Comparison of ENCODE assay signal across 14 cellular contexts in genomic region chr18:57983472-57983871, GRCh38.
A peak's percentile ranks its signal among the peaks of the same experiment; 100 is the strongest.
DNase-seq lines count a peak whose midpoint lies in the region; ATAC-seq, FAIRE-seq and TF ChIP-seq lines count a peak whose summit lies in the region.
"Had no signal": no experiment of that assay in that cellular context is flagged by ENCODE, and none has a peak within 500 bp of the region (broad histone marks: within the 10 kb centered on the region; RNA-seq: fewer than 3 reads in every experiment).

No MANE protein-coding gene starts in this region.

- H3K36me3 ChIP-seq in HepG2 (replicated peaks in 1 of 2; ENCODE audit: control insufficient read depth in 1 of 2, insufficient read depth in 2 of 2, low read length in 2 of 2) (no peaks in the 10 kb centered on the region), right lobe of liver (no peaks in the 10 kb centered on the region), neural cell (ENCODE audit: insufficient read depth, low read length) (no peaks in the 10 kb centered on the region)
- H3K36me3 ChIP-seq: BLaER1 treated with 17β-estradiol and CSF1 and Interleukin-3, amounts not matched to agents 10 nM and 100 nM; HAP-1 had no signal

- TF ChIP-seq RAD21 in HepG2 (CRISPR knock-in tag; IDR thresholded peaks at IDR 0.05) (no peak), neural cell (conservative IDR thresholded peaks at IDR 0.05) (no peak)

- H4K20me1 ChIP-seq in HepG2 (ENCODE audit: insufficient read depth, low read length) (no peaks in the 10 kb centered on the region), neural cell (ENCODE audit: insufficient read depth) (no peaks in the 10 kb centered on the region)
- H4K20me1 ChIP-seq: BLaER1 treated with 17β-estradiol and CSF1 and Interleukin-3, amounts not matched to agents 10 nM and 100 nM had no signal

- no peaks in the 10 kb centered on the region for H3K36me3 Mint-ChIP-seq in activated naive CD4-positive, alpha-beta T cell treated with anti-CD3 and anti-CD28 coated beads, Interleukin-2, amount 50 U/mL, for 72 hours
- H3K36me3 Mint-ChIP-seq: CD8-positive, alpha-beta T cell had no signal

- no peaks in the 10 kb centered on the region for H3K9me2 ChIP-seq in neural cell (ENCODE audit: insufficient read depth, low read length)

- CTCF ChIA-PET in HepG2 (lab: Yijun Ruan, JAX; ENCODE audit: low intra/inter-chr PET ratio, low total read pairs): no interaction called here

- H3K4me3 ChIP-seq in HepG2 (replicated peaks in 1 of 3; ENCODE audit: insufficient read depth in 1 of 3, low read depth in 2 of 3, low read length in 3 of 3) (no peak overlapping the region), right lobe of liver (no peak overlapping the region), neural cell (ENCODE audit: low read length) (no peak overlapping the region)
- H3K4me3 ChIP-seq: BLaER1 treated with 17β-estradiol and CSF1 and Interleukin-3, amounts not matched to agents 10 nM and 100 nM; HAP-1 had no signal

- no peak for ATAC-seq in HepG2
- ATAC-seq in right lobe of liver: no peak
- no peak for ATAC-seq in activated naive CD4-positive, alpha-beta T cell treated with anti-CD3 and anti-CD28 coated beads, Interleukin-2, amount 50 U/mL, for 72 hours
- ATAC-seq in GM18511 (IDR thresholded peaks at IDR 0.05; ENCODE audit: unreplicated experiment): no peak
- ATAC-seq: CD8-positive, alpha-beta T cell had no signal

- POLR2A ChIA-PET in HepG2 (lab: Yijun Ruan, JAX): no interaction called here

- WGBS in HepG2 (ENCODE audit: low lambda C conversion rate): 67% methylated on average over 3 of the region's 3 CpGs
- 61% methylated on average over 3 of the region's 3 CpGs for WGBS in right lobe of liver (ENCODE audit: insufficient coverage, low coverage, low lambda C conversion rate, missing lambda C conversion rate)

- intact Hi-C loops in HepG2 (cut with micrococcal nuclease; ENCODE audit: unreplicated experiment): no loop called here
- intact Hi-C loops in right lobe of liver (cut with DNase I): no loop called here

- no peaks in the 10 kb centered on the region for H3F3A ChIP-seq in neural cell (ENCODE audit: insufficient read depth, low read length, poor library complexity, severe bottlenecking)

- in situ Hi-C loops in HepG2 (cut with HindIII; ENCODE audit: extremely low pct_ligation_motif_present, low pct_unique_long_range_greater_than_20kb): no loop called here

- H3K4me2 ChIP-seq in HepG2 (ENCODE audit: low read depth, low read length) (no peak overlapping the region), neural cell (ENCODE audit: low read length) (no peak overlapping the region)
- H3K4me2 ChIP-seq: BLaER1 treated with 17β-estradiol and CSF1 and Interleukin-3, amounts not matched to agents 10 nM and 100 nM had no signal

- H3K79me2 ChIP-seq in HepG2 (ENCODE audit: insufficient read depth, low read length) (no peaks in the 10 kb centered on the region), neural cell (replicated peaks; ENCODE audit: insufficient read depth, low read length) (no peaks in the 10 kb centered on the region)

- H3K27me3 ChIP-seq in HepG2 (ENCODE audit: control insufficient read depth in 1 of 2, insufficient read depth in 2 of 2, low read length in 2 of 2) (no peaks in the 10 kb centered on the region), right lobe of liver (no peaks in the 10 kb centered on the region), neural cell (ENCODE audit: insufficient read depth, low read depth, low read length) (no peaks in the 10 kb centered on the region)
- H3K27me3 ChIP-seq: BLaER1 treated with 17β-estradiol and CSF1 and Interleukin-3, amounts not matched to agents 10 nM and 100 nM had no signal

- no TSS peak for BruUV-seq in HepG2 (replicated peaks; lab: Mats Ljungman, UMichigan)

- TF ChIP-seq CTCF in HepG2 (CRISPR knock-in tag; IDR thresholded peaks at IDR 0.05) (no peak), right lobe of liver (IDR thresholded peaks at IDR 0.05) (no peak), neural cell (IDR thresholded peaks at IDR 0.05; ENCODE audit: poor library complexity, severe bottlenecking) (no peak)

- peaks cover 46% of the 10 kb centered on the region for H3K4me1 ChIP-seq in HepG2 (ENCODE audit: insufficient read depth, low read length)
- no peaks in the 10 kb centered on the region for H3K4me1 ChIP-seq in right lobe of liver

- H3K9ac ChIP-seq in HepG2 (ENCODE audit: insufficient read depth, low read depth, low read length): no peak overlapping the region
- no peak overlapping the region for H3K9ac ChIP-seq in neural cell (ENCODE audit: low read length)
- H3K9ac ChIP-seq: BLaER1 treated with 17β-estradiol and CSF1 and Interleukin-3, amounts not matched to agents 10 nM and 100 nM had no signal

- no peak for TF ChIP-seq POLR2A in HepG2 (IDR thresholded peaks at IDR 0.05; ENCODE audit: insufficient read depth in 1 of 2, low read depth in 2 of 2, low read length in 2 of 2)
- TF ChIP-seq POLR2A in right lobe of liver (IDR thresholded peaks at IDR 0.05): no peak

- no peaks in the 10 kb centered on the region for H3K9me3 Mint-ChIP-seq in activated naive CD4-positive, alpha-beta T cell treated with anti-CD3 and anti-CD28 coated beads, Interleukin-2, amount 50 U/mL, for 72 hours
- H3K9me3 Mint-ChIP-seq: CD8-positive, alpha-beta T cell had no signal

- FAIRE-seq in HepG2 (lab: Jason Lieb, UNC): no peak
- FAIRE-seq: GM19239 had no signal

- no peak for DNase-seq in HepG2 (ENCODE audit: low spot score)
- no peak for DNase-seq in right lobe of liver
- DNase-seq in OCI-M1 (lab: John Stamatoyannopoulos, UW): peak; percentile 3
- no peak for DNase-seq in activated naive CD4-positive, alpha-beta T cell treated with anti-CD3 and anti-CD28 coated beads, Interleukin-2, amount 50 U/mL, for 72 hours (ENCODE audit: low spot score in 2 of 2)
- DNase-seq: Calu3; CD8-positive, alpha-beta T cell; GDM1; KBM-7 had no signal

- no peak overlapping the region for H3K27ac Mint-ChIP-seq in activated naive CD4-positive, alpha-beta T cell treated with anti-CD3 and anti-CD28 coated beads, Interleukin-2, amount 50 U/mL, for 72 hours
- H3K27ac Mint-ChIP-seq: B cell; CD8-positive, alpha-beta T cell had no signal

- H3K27ac ChIP-seq in HepG2 (ENCODE audit: extremely low read length, insufficient read depth, low read length) (no peak overlapping the region), right lobe of liver (no peak overlapping the region), neural cell (ENCODE audit: low read length) (peak overlapping the region; percentile 83)
- H3K27ac ChIP-seq: BLaER1 treated with 17β-estradiol and CSF1 and Interleukin-3, amounts not matched to agents 10 nM and 100 nM had no signal

- TF ChIP-seq EP300 in HepG2 (IDR thresholded peaks at IDR 0.05; ENCODE audit: low read depth in 2 of 2, low read length in 2 of 2): no peak
- TF ChIP-seq EP300 in HepG2 (CRISPR knock-in tag; IDR thresholded peaks at IDR 0.05; ENCODE audit: borderline replicate concordance): no peak
- no peak for TF ChIP-seq EP300 in neural cell (conservative IDR thresholded peaks at IDR 0.05; ENCODE audit: poor library complexity, severe bottlenecking)

- H3K9me3 ChIP-seq in HepG2 (ENCODE audit: low read length): no peaks in the 10 kb centered on the region
- H3K9me3 ChIP-seq in right lobe of liver: no peaks in the 10 kb centered on the region
- H3K9me3 ChIP-seq in neural cell (ENCODE audit: low read length): no peaks in the 10 kb centered on the region
- H3K9me3 ChIP-seq: BLaER1 treated with 17β-estradiol and CSF1 and Interleukin-3, amounts not matched to agents 10 nM and 100 nM; HAP-1 had no signal

- H2AFZ ChIP-seq in HepG2 (ENCODE audit: low read length) (no peak overlapping the region), neural cell (ENCODE audit: low read depth, low read length) (no peak overlapping the region)

TF ChIP-seq in HepG2, 621 proteins besides CTCF, POLR2A, EP300 and RAD21:
- peak; percentile 51; the same call in 1 of the 2 replicates for TF ChIP-seq CEBPB (IDR thresholded peaks at IDR 0.05; ENCODE audit: borderline replicate concordance, low read depth, low read length)
- no peak for TF ChIP-seq FOXM1 (CRISPR knock-in tag; IDR thresholded peaks at IDR 0.05)
- TF ChIP-seq ATF7 (IDR thresholded peaks at IDR 0.05): peak; percentile 72
- TF ChIP-seq ATF7 (CRISPR knock-in tag; IDR thresholded peaks at IDR 0.05): no peak

TF ChIP-seq in neural cell, 6 proteins besides CTCF, POLR2A, EP300 and RAD21:
- no peak for TF ChIP-seq MXI1 (conservative IDR thresholded peaks at IDR 0.05; ENCODE audit: poor library complexity, severe bottlenecking)
- TF ChIP-seq SMC3 (conservative IDR thresholded peaks at IDR 0.05; ENCODE audit: poor library complexity): no peak
- no peak for TF ChIP-seq EZH2 (IDR thresholded peaks at IDR 0.05; ENCODE audit: borderline replicate concordance, insufficient read depth, low read length, poor library complexity, severe bottlenecking)
- no peak for TF ChIP-seq REST (IDR thresholded peaks at IDR 0.05; ENCODE audit: borderline replicate concordance)
- TF ChIP-seq POLR2AphosphoS5 (IDR thresholded peaks at IDR 0.05): no peak
- TF ChIP-seq TAF1 (IDR thresholded peaks at IDR 0.05; ENCODE audit: low read depth): no peak
